Comparison of ENCODE assay signal across 8 cellular contexts in genomic region chr18:44507729-44508325, GRCh38.
DNase-seq lines count a peak whose midpoint lies in the region; ATAC-seq, FAIRE-seq and TF ChIP-seq lines count a peak whose summit lies in the region.

No MANE protein-coding gene starts in this region.

- WGBS in psoas muscle, 3 donors, result 67 to 70% (median 69%) methylated on average over 6 of the region's 6 CpGs

- ATAC-seq in GM19395 (IDR thresholded peaks at IDR 0.05; ENCODE audit: unreplicated experiment) (peak; percentile 85), HG03354 (IDR thresholded peaks at IDR 0.05; ENCODE audit: poor library complexity, severe bottlenecking, unreplicated experiment) (peak; percentile 88), psoas muscle (no peak), HG03108 (IDR thresholded peaks at IDR 0.05; ENCODE audit: unreplicated experiment) (no peak), GM19035 (IDR thresholded peaks at IDR 0.05; ENCODE audit: unreplicated experiment) (no peak)

- no peaks in the 10 kb centered on the region for H3K4me1 ChIP-seq in psoas muscle
- H3K4me1 ChIP-seq in effector memory CD4-positive, alpha-beta T cell (ENCODE audit: control insufficient read depth, insufficient read depth, low read length, poor library complexity, severe bottlenecking), result no peaks in the 10 kb centered on the region

- no peaks in the 10 kb centered on the region for H3K36me3 ChIP-seq in bronchial epithelial cell (ENCODE audit: control insufficient read depth, insufficient read depth, low read length)
- H3K36me3 ChIP-seq in psoas muscle (ENCODE audit: insufficient read depth in 1 of 2, low read depth in 1 of 2), result no peaks in the 10 kb centered on the region
- no peaks in the 10 kb centered on the region for H3K36me3 ChIP-seq in effector memory CD4-positive, alpha-beta T cell (ENCODE audit: control insufficient read depth, insufficient read depth, low read length)

- H3K4me3 ChIP-seq in bronchial epithelial cell (ENCODE audit: low read depth, low read length), result no peak overlapping the region
- no peak overlapping the region for H3K4me3 ChIP-seq in psoas muscle
- no peak overlapping the region for H3K4me3 ChIP-seq in effector memory CD4-positive, alpha-beta T cell (ENCODE audit: insufficient read depth, low read depth, low read length, poor library complexity, severe bottlenecking)

- DNase-seq in bronchial epithelial cell (ENCODE audit: low read depth) (no peak), psoas muscle (peak; percentile 14 to 57), NCI-H1105 treated with DMSO at 0.1 percent for 48 hours (lab: John Stamatoyannopoulos, UW) (no peak)
- no peak for DNase-seq in effector memory CD4-positive, alpha-beta T cell

- H3K27me3 ChIP-seq in bronchial epithelial cell (ENCODE audit: control insufficient read depth, insufficient read depth, low read length), result no peaks in the 10 kb centered on the region
- no peaks in the 10 kb centered on the region for H3K27me3 ChIP-seq in psoas muscle (ENCODE audit: insufficient read depth in 3 of 3, low read length in 2 of 3)
- no peaks in the 10 kb centered on the region for H3K27me3 ChIP-seq in effector memory CD4-positive, alpha-beta T cell (replicated peaks; ENCODE audit: control insufficient read depth, insufficient read depth, low read length, poor library complexity, severe bottlenecking)

- no peak overlapping the region for H3K27ac ChIP-seq in psoas muscle
- H3K27ac ChIP-seq in effector memory CD4-positive, alpha-beta T cell (ENCODE audit: insufficient read depth, low read length, poor library complexity, severe bottlenecking), result no peak overlapping the region

- TF ChIP-seq CTCF in bronchial epithelial cell (IDR thresholded peaks at IDR 0.05; ENCODE audit: insufficient read depth, low read length, severe bottlenecking), result no peak
- no peak for TF ChIP-seq CTCF in psoas muscle (IDR thresholded peaks at IDR 0.05)

- FAIRE-seq in bronchial epithelial cell (lab: Jason Lieb, UNC), result peak; percentile 79

- no peaks in the 10 kb centered on the region for H3K9me3 ChIP-seq in psoas muscle
- no peaks in the 10 kb centered on the region for H3K9me3 ChIP-seq in effector memory CD4-positive, alpha-beta T cell (ENCODE audit: control insufficient read depth, low read length)

- intact Hi-C loops in psoas muscle (cut with DNase I), result no loop called here

Comparison
In these comparisons a context has a peak if more than half of its experiments do, and no peak if none do; other contexts are left out.
1. ATAC-seq: peak in GM19395 (single experiment) and HG03354 (single experiment); none in psoas muscle (0 of 4), HG03108 (single experiment) and GM19035 (single experiment).
2. DNase-seq: peak in psoas muscle (2 of 2); none in bronchial epithelial cell (single experiment), NCI-H1105 treated with DMSO at 0.1 percent for 48 hours (single experiment) and effector memory CD4-positive, alpha-beta T cell (0 of 3).